ENCODE assay signal across 11 cellular contexts in the genomic region with DNA sequence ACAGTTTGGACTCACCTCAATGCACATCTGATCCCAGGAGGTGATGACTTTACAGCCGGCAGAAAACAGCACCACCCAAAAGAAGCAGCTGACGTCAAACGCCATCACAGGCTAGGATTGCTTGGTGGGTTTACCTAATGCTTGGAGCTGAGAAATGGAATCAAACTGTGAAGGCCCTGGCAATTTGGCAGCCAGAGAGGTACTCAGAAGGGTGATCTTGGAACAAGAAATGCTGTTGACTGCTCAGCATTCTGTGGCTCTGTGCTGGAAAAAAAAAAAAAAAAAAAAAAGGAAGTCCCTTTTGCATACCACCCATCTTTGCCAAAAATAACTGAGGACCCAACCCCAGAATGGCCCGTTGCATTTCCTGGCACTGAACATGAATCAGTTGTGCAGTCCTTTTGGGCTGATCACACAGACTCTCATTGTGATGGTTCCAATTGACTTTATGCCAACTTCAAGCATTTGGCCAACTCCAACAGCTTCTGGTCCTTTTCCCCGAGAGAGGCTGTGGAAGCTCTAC. TPM values are rescaled to one million over a fixed set of nuclear protein-coding genes. Genes with fewer than 3 reads are reported as not detected.
DNase-seq lines count a peak whose midpoint lies in the region; ATAC-seq and TF ChIP-seq lines count a peak whose summit lies in the region.
"Had no signal": no experiment of that assay in that cellular context is flagged by ENCODE, and none has a peak within 500 bp of the region (broad histone marks: within the 10 kb centered on the region; RNA-seq: fewer than 3 reads in every experiment).

A gene (minus strand): TSS at position 263 of the 523 bp plus-strand sequence. CDS start 158 bp downstream, at position 105.

- H3K9ac ChIP-seq in GM23248 (no peak within 1 kb of the TSS), H9 (ENCODE audit: extremely low read depth, insufficient read length, low read length) (no peak within 1 kb of the TSS)

- H3K27me3 ChIP-seq in GM23248 (replicated peaks; ENCODE audit: insufficient read depth): no peaks in the 10 kb centered on the region
- no peaks in the 10 kb centered on the region for H3K27me3 ChIP-seq in H9 (ENCODE audit: insufficient read depth, low read length)

- no peak within 1 kb of the TSS for H3K18ac ChIP-seq in H9 (ENCODE audit: insufficient read length, low read depth, low read length)

- no peaks in the 10 kb centered on the region for H3F3A ChIP-seq in GM23248 (ENCODE audit: insufficient read depth)

- in situ Hi-C loops in GM23248 (cut with MboI): no loop called here

- intact Hi-C loops in activated CD8-positive, alpha-beta T cell treated with anti-CD3 and anti-CD28 coated beads for 36 hours (cut with micrococcal nuclease): no loop called here

- no peaks in the 10 kb centered on the region for H3K4me1 ChIP-seq in GM23248 (ENCODE audit: insufficient read depth)
- H3K4me1 ChIP-seq in H9 (ENCODE audit: insufficient read depth, low read length): no peaks in the 10 kb centered on the region; the same call in 1 of the 2 replicates

- H3K4me2 ChIP-seq in GM23248 (ENCODE audit: unreplicated experiment) (no peak within 1 kb of the TSS), H9 (ENCODE audit: insufficient read depth, insufficient read length, low read length) (no peak within 1 kb of the TSS)

- H4K91ac ChIP-seq in H9 (ENCODE audit: insufficient read length, low read depth, low read length): no peak within 1 kb of the TSS

- no peak within 1 kb of the TSS for H3K23ac ChIP-seq in H9 (ENCODE audit: insufficient read length, low read depth, low read length)

- peaks cover 10% of the 10 kb centered on the region for H3K9me3 Mint-ChIP-seq in activated CD8-positive, alpha-beta T cell treated with anti-CD3 and anti-CD28 coated beads for 36 hours
- H3K9me3 Mint-ChIP-seq in activated CD8-positive, alpha-beta T cell treated with anti-CD3 and anti-CD28 coated beads, Interleukin-2, amount 10 ng/mL, durations not matched to agents 7 days and 5 days (ENCODE audit: insufficient read depth): peaks cover 22% of the 10 kb centered on the region
- peaks cover 14% of the 10 kb centered on the region in 2 experiments for H3K9me3 Mint-ChIP-seq in H9

- CTCF ChIA-PET in activated CD8-positive, alpha-beta T cell treated with anti-CD3 and anti-CD28 coated beads for 36 hours (lab: Charles Lee): interaction anchor here (0.8 to 16.0 kb wide), 4 partner anchors 11 to 49 kb away, joined by 3 to 349 read pairs (median 4); no protein-coding TSS in a partner anchor
- CTCF ChIA-PET in activated CD8-positive, alpha-beta T cell treated with anti-CD3 and anti-CD28 coated beads, Interleukin-2, amount 10 ng/mL, durations not matched to agents 7 days and 5 days (lab: Charles Lee): no interaction called here

- no peak within 1 kb of the TSS for H2BK20ac ChIP-seq in H9 (ENCODE audit: low read depth, low read length, poor library complexity, severe bottlenecking)

- H3K27ac Mint-ChIP-seq in activated CD8-positive, alpha-beta T cell treated with anti-CD3 and anti-CD28 coated beads for 36 hours: peak within 1 kb of the TSS; percentile 7
- H3K27ac Mint-ChIP-seq in activated CD8-positive, alpha-beta T cell treated with anti-CD3 and anti-CD28 coated beads, Interleukin-2, amount 10 ng/mL, durations not matched to agents 7 days and 5 days: no peak within 1 kb of the TSS
- H3K27ac Mint-ChIP-seq in H9: no peak within 1 kb of the TSS
- H3K27ac Mint-ChIP-seq: activated naive CD8-positive, alpha-beta T cell had no signal

- TF ChIP-seq CTCF in activated CD8-positive, alpha-beta T cell treated with anti-CD3 and anti-CD28 coated beads for 36 hours (IDR thresholded peaks at IDR 0.05): no peak
- no peak for TF ChIP-seq CTCF in H9 (conservative IDR thresholded peaks at IDR 0.05)

- no peak within 1 kb of the TSS for H2BK5ac ChIP-seq in H9 (ENCODE audit: insufficient read length, low read length)

- no peak within 1 kb of the TSS for H3K4me3 ChIP-seq in GM23248

- H2BK120ac ChIP-seq in H9 (ENCODE audit: low read depth, low read length, poor library complexity, severe bottlenecking): no peak within 1 kb of the TSS

- no peak for ATAC-seq in activated CD8-positive, alpha-beta T cell treated with anti-CD3 and anti-CD28 coated beads for 36 hours
- no peak for ATAC-seq in activated CD8-positive, alpha-beta T cell treated with anti-CD3 and anti-CD28 coated beads, Interleukin-2, amount 10 ng/mL, durations not matched to agents 7 days and 5 days

- DNase-seq in activated CD8-positive, alpha-beta T cell treated with anti-CD3 and anti-CD28 coated beads for 36 hours: no peak
- DNase-seq in activated CD8-positive, alpha-beta T cell treated with anti-CD3 and anti-CD28 coated beads, Interleukin-2, amount 10 ng/mL, durations not matched to agents 7 days and 5 days: no peak
- DNase-seq in NCI-H446 (lab: John Stamatoyannopoulos, UW) (peak; percentile 81 to 94), germinal center (ENCODE audit: low spot score) (peak; percentile 32), substantia nigra (lab: John Stamatoyannopoulos, UW) (peak in 41 of 49 donors; percentile 9 to 82 (median 55)), GM23248 (no peak), H9 (no peak)
- DNase-seq in activated CD8-positive, alpha-beta memory T cell treated with anti-CD3 and anti-CD28 coated beads for 24 hours: no peak
- DNase-seq: NCI-H1694 had no signal

- 49 to 50% methylated on average over 5 of the region's 5 CpGs for WGBS in GM23248 (ENCODE audit: low coverage in 1 of 2, low lambda C conversion rate in 2 of 2, missing lambda C conversion rate in 2 of 2), 2 experiments
- no CpG with 5 or more reads among the region's 5 CpGs for WGBS in H9 (ENCODE audit: extremely low coverage, insufficient read length, low lambda C conversion rate)

- H2AK5ac ChIP-seq in H9 (ENCODE audit: insufficient read length, low read length): no peak within 1 kb of the TSS

- no peak within 1 kb of the TSS for H4K8ac ChIP-seq in H9 (replicated peaks; ENCODE audit: insufficient read length, low read depth, low read length)

- no peaks in the 10 kb centered on the region for H3K27me3 Mint-ChIP-seq in activated CD8-positive, alpha-beta T cell treated with anti-CD3 and anti-CD28 coated beads for 36 hours
- no peaks in the 10 kb centered on the region for H3K27me3 Mint-ChIP-seq in activated CD8-positive, alpha-beta T cell treated with anti-CD3 and anti-CD28 coated beads, Interleukin-2, amount 10 ng/mL, durations not matched to agents 7 days and 5 days (ENCODE audit: low read depth)
- H3K27me3 Mint-ChIP-seq in H9 (ENCODE audit: low read depth): no peaks in the 10 kb centered on the region; the same call in 1 of the 2 replicates
- H3K27me3 Mint-ChIP-seq: activated naive CD8-positive, alpha-beta T cell had no signal

- no peak within 1 kb of the TSS for H4K5ac ChIP-seq in H9 (ENCODE audit: insufficient read length, low read depth, low read length)

- no peak within 1 kb of the TSS for H3T11ph ChIP-seq in H9 (ENCODE audit: low read length)

- H3K27ac ChIP-seq in substantia nigra (ENCODE audit: low read depth, low read length, poor library complexity, severe bottlenecking) (peak within 1 kb of the TSS; percentile 32), GM23248 (no peak within 1 kb of the TSS), H9 (ENCODE audit: insufficient read length, low read depth, low read length) (no peak within 1 kb of the TSS)

- H2BK12ac ChIP-seq in H9 (ENCODE audit: insufficient read length, low read depth, low read length): no peak within 1 kb of the TSS

- no peaks in the 10 kb centered on the region for H3K9me2 ChIP-seq in GM23248 (ENCODE audit: insufficient read depth)

- no peak within 1 kb of the TSS for H3K56ac ChIP-seq in H9 (ENCODE audit: insufficient read length, low read depth, low read length)

- no peaks in the 10 kb centered on the region for H3K9me3 ChIP-seq in GM23248 (ENCODE audit: low read depth)
- no peaks in the 10 kb centered on the region for H3K9me3 ChIP-seq in H9 (ENCODE audit: control insufficient read depth, low read depth, low read length)

- H2AFZ ChIP-seq in GM23248: no peak within 1 kb of the TSS
- no peak within 1 kb of the TSS for H2AFZ ChIP-seq in H9 (ENCODE audit: low read length)

- peaks cover 33% of the 10 kb centered on the region for H3K4me1 Mint-ChIP-seq in activated CD8-positive, alpha-beta T cell treated with anti-CD3 and anti-CD28 coated beads for 36 hours (ENCODE audit: low read depth)
- peaks cover 59% of the 10 kb centered on the region for H3K4me1 Mint-ChIP-seq in activated CD8-positive, alpha-beta T cell treated with anti-CD3 and anti-CD28 coated beads, Interleukin-2, amount 10 ng/mL, durations not matched to agents 7 days and 5 days (ENCODE audit: low read depth)
- peaks cover 6% of the 10 kb centered on the region in 2 experiments for H3K4me1 Mint-ChIP-seq in H9

- H3K4ac ChIP-seq in H9 (ENCODE audit: low read depth, low read length): no peak within 1 kb of the TSS

- POLR2A ChIA-PET in activated CD8-positive, alpha-beta T cell treated with anti-CD3 and anti-CD28 coated beads for 36 hours (lab: Charles Lee): interaction anchor here (1.0 to 1.5 kb wide), 2 partner anchors 10 to 11 kb away, joined by 3 to 5 read pairs; no protein-coding TSS in a partner anchor
- POLR2A ChIA-PET in activated CD8-positive, alpha-beta T cell treated with anti-CD3 and anti-CD28 coated beads, Interleukin-2, amount 10 ng/mL, durations not matched to agents 7 days and 5 days (lab: Charles Lee): interaction anchor here (14.2 kb wide), 1 partner anchor 29 kb away, joined by 177 read pairs; no protein-coding TSS in a partner anchor

- no peaks in the 10 kb centered on the region for H3K23me2 ChIP-seq in H9 (ENCODE audit: insufficient read length, low read depth, low read length, poor library complexity, severe bottlenecking)

- H3K36me3 ChIP-seq in GM23248 (ENCODE audit: low read depth): no peaks in the 10 kb centered on the region

- H3K4me3 Mint-ChIP-seq in activated CD8-positive, alpha-beta T cell treated with anti-CD3 and anti-CD28 coated beads for 36 hours: no peak within 1 kb of the TSS
- no peak within 1 kb of the TSS for H3K4me3 Mint-ChIP-seq in activated CD8-positive, alpha-beta T cell treated with anti-CD3 and anti-CD28 coated beads, Interleukin-2, amount 10 ng/mL, durations not matched to agents 7 days and 5 days
- no peak within 1 kb of the TSS for H3K4me3 Mint-ChIP-seq in H9
- H3K4me3 Mint-ChIP-seq: activated naive CD8-positive, alpha-beta T cell had no signal

- peaks cover 4% of the 10 kb centered on the region for H3K36me3 Mint-ChIP-seq in activated CD8-positive, alpha-beta T cell treated with anti-CD3 and anti-CD28 coated beads for 36 hours (ENCODE audit: low read depth)
- peaks cover 45% of the 10 kb centered on the region for H3K36me3 Mint-ChIP-seq in activated CD8-positive, alpha-beta T cell treated with anti-CD3 and anti-CD28 coated beads, Interleukin-2, amount 10 ng/mL, durations not matched to agents 7 days and 5 days (ENCODE audit: low read depth)
- peaks cover 5 to 22% (median 7%) of the 10 kb centered on the region in 3 experiments for H3K36me3 Mint-ChIP-seq in H9 (ENCODE audit: insufficient read depth in 1 of 3, low read depth in 3 of 3)

- H3K14ac ChIP-seq in H9 (ENCODE audit: insufficient read depth, low read length): no peak within 1 kb of the TSS

- H4K20me1 ChIP-seq in GM23248 (ENCODE audit: insufficient read depth) (no peaks in the 10 kb centered on the region), H9 (ENCODE audit: control insufficient read depth, insufficient read depth, insufficient read length) (no peaks in the 10 kb centered on the region)

- H3K79me1 ChIP-seq in H9 (ENCODE audit: insufficient read depth, low read depth, low read length, poor library complexity, severe bottlenecking): no peaks in the 10 kb centered on the region

- no peak within 1 kb of the TSS for H2BK15ac ChIP-seq in H9 (ENCODE audit: low read depth, low read length)

- H3K79me2 ChIP-seq in GM23248 (ENCODE audit: insufficient read depth): no peaks in the 10 kb centered on the region
- no peaks in the 10 kb centered on the region for H3K79me2 ChIP-seq in H9 (ENCODE audit: insufficient read depth, low read length)

RNA-seq across cellular contexts. Expression of the gene that starts here (rescaled TPM):
- not detected for total RNA-seq in activated CD8-positive, alpha-beta T cell treated with anti-CD3 and anti-CD28 coated beads for 36 hours
- not detected for total RNA-seq in activated CD8-positive, alpha-beta T cell treated with anti-CD3 and anti-CD28 coated beads, Interleukin-2, amount 10 ng/mL, durations not matched to agents 7 days and 5 days
- total RNA-seq in GM23248 (2014; rRNA removed; shearing (Covaris generic)): not detected in 2 replicates
- polyA plus RNA-seq in GM23248 (2016; fragmentation: Nextera tagmentation; extraction: Ambion mirVana): not detected in 2 replicates
- not detected in 2 replicates for total RNA-seq in H9 (2021)
- polyA plus RNA-seq: neural cell had no signal

Comparison
In these comparisons a context has a peak if more than half of its experiments do, and no peak if none do; other contexts are left out.
1. DNase-seq: peak in NCI-H446 (2 of 2), germinal center (single experiment) and substantia nigra (41 of 49); none in activated CD8-positive, alpha-beta T cell treated with anti-CD3 and anti-CD28 coated beads for 36 hours (single experiment), activated CD8-positive, alpha-beta T cell treated with anti-CD3 and anti-CD28 coated beads, Interleukin-2, amount 10 ng/mL, durations not matched to agents 7 days and 5 days (single experiment), GM23248 (single experiment), activated CD8-positive, alpha-beta memory T cell treated with anti-CD3 and anti-CD28 coated beads for 24 hours (single experiment) and H9 (single experiment).